22 cellular contexts compared by ENCODE assay signal in the genomic region with DNA sequence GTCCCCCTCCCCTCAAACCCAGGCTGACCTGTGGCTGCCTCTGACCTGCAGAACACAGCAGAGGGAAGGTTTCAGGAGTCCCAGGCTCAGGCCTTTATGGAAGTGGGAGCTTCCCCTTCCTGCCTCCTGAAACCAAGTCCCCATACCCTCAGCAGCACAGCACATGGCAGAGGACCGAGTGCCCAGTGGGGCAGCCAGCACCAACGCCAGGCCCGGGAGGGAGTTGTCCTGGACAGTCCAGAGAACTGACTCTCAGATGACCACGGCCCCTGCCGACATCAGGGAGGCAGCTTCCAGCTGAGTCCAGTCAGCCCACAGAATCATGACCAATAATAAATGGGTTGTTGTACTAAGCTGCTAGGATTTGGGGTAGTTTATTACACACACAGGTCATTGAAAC.
A peak's percentile ranks its signal among the peaks of the same experiment; 100 is the strongest.
DNase-seq lines count a peak whose midpoint lies in the region; ATAC-seq, FAIRE-seq and TF ChIP-seq lines count a peak whose summit lies in the region.
"Had no signal": no experiment of that assay in that cellular context is flagged by ENCODE, and none has a peak within 500 bp of the region (broad histone marks: within the 10 kb centered on the region; RNA-seq: fewer than 3 reads in every experiment).

No MANE protein-coding gene starts in this region.

- no peak overlapping the region for H3K4me3 ChIP-seq in HepG2 (replicated peaks in 1 of 3; ENCODE audit: insufficient read depth in 1 of 3, low read depth in 2 of 3, low read length in 3 of 3)
- no peak overlapping the region for H3K4me3 ChIP-seq in right lobe of liver
- H3K4me3 ChIP-seq in ascending aorta: no peak overlapping the region
- H3K4me3 ChIP-seq in neuronal stem cell (ENCODE audit: low read length in 2 of 2): no peak overlapping the region
- no peak overlapping the region for H3K4me3 ChIP-seq in aorta (ENCODE audit: low read length in 2 of 2)
- H3K4me3 ChIP-seq: A549; BLaER1 treated with 17β-estradiol and CSF1 and Interleukin-3, amounts not matched to agents 10 nM and 100 nM had no signal

- peak overlapping the region; percentile 87 for H3K18ac ChIP-seq in neuronal stem cell (ENCODE audit: low read length)

- no peak overlapping the region for H3K4ac ChIP-seq in neuronal stem cell (ENCODE audit: low read length)

- H3K14ac ChIP-seq in neuronal stem cell (ENCODE audit: low read length): no peak overlapping the region

- no peak overlapping the region for H3K9ac ChIP-seq in HepG2 (ENCODE audit: insufficient read depth, low read depth, low read length)
- H3K9ac ChIP-seq in neuronal stem cell (ENCODE audit: low read depth, low read length, poor library complexity): no peak overlapping the region
- H3K9ac ChIP-seq: BLaER1 treated with 17β-estradiol and CSF1 and Interleukin-3, amounts not matched to agents 10 nM and 100 nM had no signal

- POLR2A ChIA-PET in HepG2 (lab: Yijun Ruan, JAX): no interaction called here

- FAIRE-seq in HepG2 (lab: Jason Lieb, UNC): no peak
- FAIRE-seq: A549, D721Med, G401.6, GM12891, GM19239 had no signal

- intact Hi-C loops in HepG2 (cut with micrococcal nuclease; ENCODE audit: unreplicated experiment): no loop called here
- intact Hi-C loops in right lobe of liver (cut with DNase I): no loop called here
- intact Hi-C loops in ascending aorta (cut with DNase I): no loop called here
- intact Hi-C loops in aorta (cut with DNase I): loop anchor here in 1 of 2 donors (5.0 kb wide), 1 partner anchor 36 kb away; no protein-coding TSS in a partner anchor

- no peak overlapping the region for H2BK12ac ChIP-seq in neuronal stem cell (ENCODE audit: low read length)

- no peaks in the 10 kb centered on the region for H3K9me3 ChIP-seq in HepG2 (ENCODE audit: low read length)
- H3K9me3 ChIP-seq in right lobe of liver: no peaks in the 10 kb centered on the region
- no peaks in the 10 kb centered on the region for H3K9me3 ChIP-seq in ascending aorta
- no peaks in the 10 kb centered on the region for H3K9me3 ChIP-seq in neuronal stem cell (replicated peaks in 1 of 2; ENCODE audit: control insufficient read depth in 2 of 2, insufficient read depth in 1 of 2, low read depth in 1 of 2, low read length in 2 of 2)
- no peaks in the 10 kb centered on the region for H3K9me3 ChIP-seq in aorta (ENCODE audit: control insufficient read depth, low read length)
- H3K9me3 ChIP-seq: A549; BLaER1 treated with 17β-estradiol and CSF1 and Interleukin-3, amounts not matched to agents 10 nM and 100 nM; Caco-2 had no signal

- H2BK15ac ChIP-seq in neuronal stem cell (ENCODE audit: low read length): no peak overlapping the region

- H3K23ac ChIP-seq in neuronal stem cell (ENCODE audit: low read depth, low read length, poor library complexity): peak overlapping the region; percentile 8

- ATAC-seq in HepG2 (peak; percentile 29; the same call in 2 of the 3 replicates), right lobe of liver (no peak), aorta (ENCODE audit: low FRiP score) (peak; percentile 52), HG03159 (IDR thresholded peaks at IDR 0.05; ENCODE audit: unreplicated experiment) (no peak)
- ATAC-seq: A549; CD8-positive, alpha-beta T cell had no signal

- no peak for TF ChIP-seq RAD21 in HepG2 (CRISPR knock-in tag; IDR thresholded peaks at IDR 0.05)

- no peaks in the 10 kb centered on the region for H3K79me1 ChIP-seq in neuronal stem cell (ENCODE audit: low read depth, low read length)

- H3K36me3 ChIP-seq in HepG2 (replicated peaks in 1 of 2; ENCODE audit: control insufficient read depth in 1 of 2, insufficient read depth in 2 of 2, low read length in 2 of 2) (no peaks in the 10 kb centered on the region), right lobe of liver (no peaks in the 10 kb centered on the region), ascending aorta (peaks cover 4 to 11% of the 10 kb centered on the region in 2 donors), neuronal stem cell (replicated peaks in 1 of 2; ENCODE audit: control insufficient read depth in 2 of 2, insufficient read depth in 2 of 2, low read length in 2 of 2) (no peaks in the 10 kb centered on the region), aorta (ENCODE audit: control insufficient read depth in 1 of 2, insufficient read depth in 2 of 2, low read length in 1 of 2) (peaks cover 0 to 2% of the 10 kb centered on the region in 2 donors)
- H3K36me3 ChIP-seq: BLaER1 treated with 17β-estradiol and CSF1 and Interleukin-3, amounts not matched to agents 10 nM and 100 nM had no signal

- H4K8ac ChIP-seq in neuronal stem cell (ENCODE audit: low read depth, low read length): no peak overlapping the region

- no peak overlapping the region for H2BK120ac ChIP-seq in neuronal stem cell (ENCODE audit: low read depth, low read length)

- TF ChIP-seq CTCF in HepG2 (CRISPR knock-in tag; IDR thresholded peaks at IDR 0.05) (no peak), right lobe of liver (IDR thresholded peaks at IDR 0.05) (no peak), ascending aorta (IDR thresholded peaks at IDR 0.05) (no peak), GM20000 (IDR thresholded peaks at IDR 0.05; ENCODE audit: extremely low read depth, missing control alignments) (no peak)

- peaks cover 0 to 33% of the 10 kb centered on the region in 2 experiments; a peak in 1 of 5 replicates for H3K27me3 ChIP-seq in HepG2 (ENCODE audit: control insufficient read depth in 1 of 2, insufficient read depth in 2 of 2, low read length in 2 of 2)
- H3K27me3 ChIP-seq in right lobe of liver: no peaks in the 10 kb centered on the region
- H3K27me3 ChIP-seq in ascending aorta: no peaks in the 10 kb centered on the region
- H3K27me3 ChIP-seq in neuronal stem cell (ENCODE audit: control insufficient read depth in 3 of 3, insufficient read depth in 3 of 3, low read depth in 1 of 3, low read length in 3 of 3): no peaks in the 10 kb centered on the region
- no peaks in the 10 kb centered on the region for H3K27me3 ChIP-seq in aorta (ENCODE audit: control insufficient read depth in 1 of 2, insufficient read depth in 2 of 2, low read length in 1 of 2)
- H3K27me3 ChIP-seq: BLaER1 treated with 17β-estradiol and CSF1 and Interleukin-3, amounts not matched to agents 10 nM and 100 nM had no signal

- CTCF ChIA-PET in HepG2 (lab: Yijun Ruan, JAX; ENCODE audit: low intra/inter-chr PET ratio, low total read pairs): no interaction called here

- no peak overlapping the region for H2AK5ac ChIP-seq in neuronal stem cell (ENCODE audit: low read depth, low read length)

- WGBS in HepG2 (ENCODE audit: low lambda C conversion rate): 40% methylated on average over 1 of the region's 5 CpGs
- WGBS in right lobe of liver (ENCODE audit: insufficient coverage, low coverage, low lambda C conversion rate, missing lambda C conversion rate): 80% methylated on average over 2 of the region's 5 CpGs
- no CpG with 5 or more reads among the region's 5 CpGs for WGBS in neuronal stem cell (ENCODE audit: extremely low coverage in 2 of 2, insufficient read length in 2 of 2, insufficient replicate concordance in 1 of 2), 2 donors
- WGBS in aorta, 2 donors: 22 to 26% methylated on average over 5 of the region's 5 CpGs

- H2AFZ ChIP-seq in HepG2 (ENCODE audit: low read length) (no peak overlapping the region), neuronal stem cell (ENCODE audit: low read length) (peak overlapping the region; percentile 40)

- no peak for TF ChIP-seq POLR2A in HepG2 (IDR thresholded peaks at IDR 0.05; ENCODE audit: insufficient read depth in 1 of 2, low read depth in 2 of 2, low read length in 2 of 2)
- TF ChIP-seq POLR2A in right lobe of liver (IDR thresholded peaks at IDR 0.05): no peak

- H4K91ac ChIP-seq in neuronal stem cell (ENCODE audit: low read depth, low read length, poor library complexity): no peak overlapping the region

- H3K4me1 ChIP-seq in HepG2 (ENCODE audit: insufficient read depth, low read length) (no peaks in the 10 kb centered on the region), right lobe of liver (no peaks in the 10 kb centered on the region), ascending aorta (peaks cover 0 to 8% of the 10 kb centered on the region in 2 donors), neuronal stem cell (ENCODE audit: control insufficient read depth in 2 of 2, insufficient read depth in 1 of 2, low read depth in 1 of 2, low read length in 2 of 2) (peaks cover 0 to 2% of the 10 kb centered on the region in 2 donors), aorta (ENCODE audit: control insufficient read depth in 1 of 2, insufficient read depth in 2 of 2, low read length in 2 of 2) (peaks cover 0 to 2% of the 10 kb centered on the region in 2 donors)
- H3K4me1 ChIP-seq: A549, Caco-2 had no signal

- H3K4me2 ChIP-seq in HepG2 (ENCODE audit: low read depth, low read length) (no peak overlapping the region), neuronal stem cell (ENCODE audit: insufficient read depth, low read length, poor library complexity, severe bottlenecking) (no peak overlapping the region)
- H3K4me2 ChIP-seq: A549; BLaER1 treated with 17β-estradiol and CSF1 and Interleukin-3, amounts not matched to agents 10 nM and 100 nM had no signal

- TF ChIP-seq EP300 in HepG2 (IDR thresholded peaks at IDR 0.05; ENCODE audit: low read depth in 2 of 2, low read length in 2 of 2): no peak
- no peak for TF ChIP-seq EP300 in HepG2 (CRISPR knock-in tag; IDR thresholded peaks at IDR 0.05; ENCODE audit: borderline replicate concordance)

- no TSS peak for BruUV-seq in HepG2 (replicated peaks; lab: Mats Ljungman, UMichigan)

- DNase-seq in HepG2 (ENCODE audit: low spot score): no peak
- no peak for DNase-seq in right lobe of liver
- no peak for DNase-seq in ascending aorta (ENCODE audit: low spot score in 2 of 2)
- DNase-seq in neuronal stem cell (ENCODE audit: low spot score): no peak
- no peak for DNase-seq in aorta
- no peak for DNase-seq in GM20000 (ENCODE audit: low spot score)
- DNase-seq: AML-193; Caco-2; Calu3; CD4-positive, alpha-beta T cell; CD8-positive, alpha-beta T cell; DMS79 treated with DMSO at 0.1 percent for 48 hours; GF-D8 had no signal

- no peak overlapping the region for H2BK5ac ChIP-seq in neuronal stem cell (ENCODE audit: low read length)

- H3K27ac ChIP-seq in HepG2 (ENCODE audit: extremely low read length, insufficient read depth, low read length) (no peak overlapping the region), right lobe of liver (no peak overlapping the region), ascending aorta (peak overlapping the region; percentile 39 to 40), neuronal stem cell (replicated peaks; ENCODE audit: low read length) (no peak overlapping the region), aorta (ENCODE audit: low read depth in 1 of 2, low read length in 2 of 2) (peak overlapping the region in 1 of 2 donors; percentile 1)
- H3K27ac ChIP-seq: 22Rv1; A549; BLaER1 treated with 17β-estradiol and CSF1 and Interleukin-3, amounts not matched to agents 10 nM and 100 nM; C4-2B had no signal

- no peaks in the 10 kb centered on the region for H3K79me2 ChIP-seq in HepG2 (ENCODE audit: insufficient read depth, low read length)

- in situ Hi-C loops in HepG2 (cut with HindIII; ENCODE audit: extremely low pct_ligation_motif_present, low pct_unique_long_range_greater_than_20kb): no loop called here

- H4K20me1 ChIP-seq in HepG2 (ENCODE audit: insufficient read depth, low read length): no peaks in the 10 kb centered on the region
- H4K20me1 ChIP-seq: BLaER1 treated with 17β-estradiol and CSF1 and Interleukin-3, amounts not matched to agents 10 nM and 100 nM had no signal

TF ChIP-seq in HepG2, 621 proteins besides CTCF, POLR2A, EP300 and RAD21 (continues in another document):
- TF ChIP-seq HOXD1 (CRISPR knock-in tag; IDR thresholded peaks at IDR 0.05) (no peak), ZNF225 (CRISPR knock-in tag; IDR thresholded peaks at IDR 0.05) (no peak), PLRG1 (conservative IDR thresholded peaks at IDR 0.05) (no peak)

Comparison
In these comparisons a context has a peak if more than half of its experiments do, and no peak if none do; other contexts are left out.
1. ATAC-seq: peak in HepG2 (single experiment) and aorta (single experiment); none in right lobe of liver (0 of 4) and HG03159 (single experiment).
2. H3K27ac ChIP-seq: peak in ascending aorta (2 of 2); none in HepG2 (single experiment), right lobe of liver (0 of 3) and neuronal stem cell (single experiment).